ENCODE assay signal across 20 cellular contexts in the genomic region with DNA sequence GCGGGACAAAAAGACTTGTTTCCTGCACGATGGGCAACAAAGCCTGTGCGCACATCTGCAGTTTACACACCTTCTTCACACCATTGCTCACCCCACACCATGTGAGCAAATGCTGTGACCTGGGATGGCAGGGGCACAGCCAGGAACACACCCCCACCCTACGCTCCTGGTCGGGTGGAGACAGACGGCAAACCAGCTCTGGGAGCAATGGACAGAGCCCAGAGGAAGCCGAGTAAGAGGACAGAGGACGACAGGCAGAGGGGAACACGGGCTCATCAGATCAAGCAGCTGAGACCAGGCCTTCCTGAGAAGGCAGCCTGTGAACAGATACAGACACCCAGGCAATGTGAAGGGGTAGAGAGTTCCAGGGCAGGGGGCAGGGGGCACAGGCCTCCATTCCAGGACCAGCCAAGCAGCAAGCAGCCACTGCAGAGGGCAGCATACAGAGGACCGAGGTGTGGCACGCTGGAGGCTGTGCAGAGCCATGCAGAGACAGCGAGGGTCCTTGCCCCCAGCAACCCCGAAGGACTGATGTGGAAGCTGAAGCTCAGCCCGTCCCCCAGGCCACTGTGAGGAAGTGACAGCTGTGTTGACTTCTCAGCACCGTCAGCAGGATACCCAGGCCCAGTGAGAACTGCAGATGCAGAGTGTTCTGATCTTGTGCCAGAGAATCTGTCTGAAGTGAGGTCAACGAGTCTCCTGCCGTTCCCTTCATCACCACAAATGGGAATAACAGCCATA. TPM values are rescaled to one million over a fixed set of nuclear protein-coding genes. Genes with fewer than 3 reads are reported as not detected.
DNase-seq lines count a peak whose midpoint lies in the region; ATAC-seq and TF ChIP-seq lines count a peak whose summit lies in the region.
"Had no signal": no experiment of that assay in that cellular context is flagged by ENCODE, and none has a peak within 500 bp of the region (broad histone marks: within the 10 kb centered on the region; RNA-seq: fewer than 3 reads in every experiment).

No MANE protein-coding gene starts in this region.

- H3K9ac ChIP-seq in endodermal cell (ENCODE audit: extremely low read depth, low read length, poor library complexity, severe bottlenecking) = no peak overlapping the region

- no peaks in the 10 kb centered on the region for H3K27me3 Mint-ChIP-seq in endodermal cell (ENCODE audit: insufficient read depth)
- peaks cover 86% of the 10 kb centered on the region for H3K27me3 Mint-ChIP-seq in stimulated activated memory B cell treated with anti-CD40 and anti-IgM and Interleukin-4, amounts not matched to agents 10 μg/mL and 1 μg/mL and 100 μg/mL, for 72 hours
- peaks cover 21% of the 10 kb centered on the region for H3K27me3 Mint-ChIP-seq in activated CD8-positive, alpha-beta T cell treated with anti-CD3 and anti-CD28 coated beads, Interleukin-2, amount 10 ng/mL, durations not matched to agents 7 days and 5 days (ENCODE audit: low read depth)

- no peak for TF ChIP-seq CTCF in endodermal cell (conservative IDR thresholded peaks at IDR 0.05)

- no peaks in the 10 kb centered on the region for H3K36me3 Mint-ChIP-seq in endodermal cell (ENCODE audit: low read depth)
- H3K36me3 Mint-ChIP-seq in stimulated activated memory B cell treated with anti-CD40 and anti-IgM and Interleukin-4, amounts not matched to agents 10 μg/mL and 1 μg/mL and 100 μg/mL, for 72 hours = no peaks in the 10 kb centered on the region
- no peaks in the 10 kb centered on the region for H3K36me3 Mint-ChIP-seq in activated CD8-positive, alpha-beta T cell treated with anti-CD3 and anti-CD28 coated beads, Interleukin-2, amount 10 ng/mL, durations not matched to agents 7 days and 5 days (ENCODE audit: low read depth)
- H3K36me3 Mint-ChIP-seq: activated naive CD8-positive, alpha-beta T cell treated with anti-CD3 and anti-CD28 coated beads, Interleukin-2, amount 10 ng/mL, durations not matched to agents 7 days and 5 days; CD4-positive, CD25-positive, alpha-beta regulatory T cell had no signal

- no peak overlapping the region for H3K4me3 ChIP-seq in endodermal cell (ENCODE audit: low read length)
- H3K4me3 ChIP-seq: esophagus squamous epithelium, hepatocyte had no signal

- DNase-seq in DMS 273 (lab: John Stamatoyannopoulos, UW; ENCODE audit: unreplicated experiment) (peak; percentile 52), DMS 273 treated with DMSO at 0.1 percent for 48 hours (lab: John Stamatoyannopoulos, UW) (no peak), NCI-H510A (lab: John Stamatoyannopoulos, UW) (peak; percentile 18), endodermal cell (peak; percentile 64), HuH-7.5 (ENCODE audit: low spot score) (no peak), NCI-H526 treated with DMSO at 0.1 percent for 48 hours (lab: John Stamatoyannopoulos, UW) (no peak)
- DNase-seq in activated CD8-positive, alpha-beta T cell treated with anti-CD3 and anti-CD28 coated beads, Interleukin-2, amount 10 ng/mL, durations not matched to agents 7 days and 5 days = no peak
- DNase-seq: activated CD4-positive, alpha-beta T cell treated with anti-CD3 and anti-CD28 coated beads for 1 hour; activated naive CD8-positive, alpha-beta T cell treated with anti-CD3 and anti-CD28 coated beads, Interleukin-2, amount 10 ng/mL, durations not matched to agents 7 days and 5 days; cortex of kidney; esophagus squamous epithelium; GF-D8; HCEC 1CT; Kasumi-1; NCI-H226; T-helper 1 cell had no signal

- no peak overlapping the region for H3K4me3 Mint-ChIP-seq in endodermal cell
- no peak overlapping the region for H3K4me3 Mint-ChIP-seq in stimulated activated memory B cell treated with anti-CD40 and anti-IgM and Interleukin-4, amounts not matched to agents 10 μg/mL and 1 μg/mL and 100 μg/mL, for 72 hours
- no peak overlapping the region for H3K4me3 Mint-ChIP-seq in activated CD8-positive, alpha-beta T cell treated with anti-CD3 and anti-CD28 coated beads, Interleukin-2, amount 10 ng/mL, durations not matched to agents 7 days and 5 days
- H3K4me3 Mint-ChIP-seq: activated naive CD8-positive, alpha-beta T cell treated with anti-CD3 and anti-CD28 coated beads, Interleukin-2, amount 10 ng/mL, durations not matched to agents 7 days and 5 days had no signal

- WGBS in endodermal cell (ENCODE audit: insufficient coverage in 1 of 2, insufficient read length in 1 of 2), 2 experiments = 77 to 81% methylated on average over 10 to 17 of the region's 17 CpGs

- POLR2A ChIA-PET in activated CD8-positive, alpha-beta T cell treated with anti-CD3 and anti-CD28 coated beads, Interleukin-2, amount 10 ng/mL, durations not matched to agents 7 days and 5 days (lab: Charles Lee) = no interaction called here

- H3K4me1 ChIP-seq in endodermal cell (ENCODE audit: control insufficient read depth, insufficient read depth, low read length) = peaks cover 3% of the 10 kb centered on the region

- H3K27ac ChIP-seq in endodermal cell (ENCODE audit: low read depth, low read length) = peak overlapping the region; percentile 22
- H3K27ac ChIP-seq: 22Rv1 had no signal

- no peaks in the 10 kb centered on the region for H3K9me3 ChIP-seq in endodermal cell (ENCODE audit: control insufficient read depth, low read length)
- H3K9me3 ChIP-seq: esophagus squamous epithelium had no signal

- H3K36me3 ChIP-seq in endodermal cell (ENCODE audit: control insufficient read depth, insufficient read depth, low read length) = no peaks in the 10 kb centered on the region

- H3K27me3 ChIP-seq in endodermal cell (ENCODE audit: control insufficient read depth, insufficient read depth, low read length, poor library complexity, severe bottlenecking) = no peaks in the 10 kb centered on the region
- H3K27me3 ChIP-seq: esophagus squamous epithelium, hepatocyte had no signal

- H3K9me3 Mint-ChIP-seq in endodermal cell = no peaks in the 10 kb centered on the region
- no peaks in the 10 kb centered on the region for H3K9me3 Mint-ChIP-seq in stimulated activated memory B cell treated with anti-CD40 and anti-IgM and Interleukin-4, amounts not matched to agents 10 μg/mL and 1 μg/mL and 100 μg/mL, for 72 hours
- no peaks in the 10 kb centered on the region for H3K9me3 Mint-ChIP-seq in activated CD8-positive, alpha-beta T cell treated with anti-CD3 and anti-CD28 coated beads, Interleukin-2, amount 10 ng/mL, durations not matched to agents 7 days and 5 days (ENCODE audit: insufficient read depth)
- H3K9me3 Mint-ChIP-seq: activated naive CD8-positive, alpha-beta T cell treated with anti-CD3 and anti-CD28 coated beads, Interleukin-2, amount 10 ng/mL, durations not matched to agents 7 days and 5 days had no signal

- CTCF ChIA-PET in activated CD8-positive, alpha-beta T cell treated with anti-CD3 and anti-CD28 coated beads, Interleukin-2, amount 10 ng/mL, durations not matched to agents 7 days and 5 days (lab: Charles Lee) = interaction anchor here (1.3 kb wide), 1 partner anchor 56 kb away, joined by 3 read pairs; no protein-coding TSS in a partner anchor

- ATAC-seq in stimulated activated memory B cell treated with anti-CD40 and anti-IgM and Interleukin-4, amounts not matched to agents 10 μg/mL and 1 μg/mL and 100 μg/mL, for 72 hours = no peak
- ATAC-seq in activated CD8-positive, alpha-beta T cell treated with anti-CD3 and anti-CD28 coated beads, Interleukin-2, amount 10 ng/mL, durations not matched to agents 7 days and 5 days = no peak

- H3K27ac Mint-ChIP-seq in endodermal cell = no peak overlapping the region
- H3K27ac Mint-ChIP-seq in stimulated activated memory B cell treated with anti-CD40 and anti-IgM and Interleukin-4, amounts not matched to agents 10 μg/mL and 1 μg/mL and 100 μg/mL, for 72 hours = peak overlapping the region; percentile 34
- H3K27ac Mint-ChIP-seq in activated CD8-positive, alpha-beta T cell treated with anti-CD3 and anti-CD28 coated beads, Interleukin-2, amount 10 ng/mL, durations not matched to agents 7 days and 5 days = no peak overlapping the region
- H3K27ac Mint-ChIP-seq: activated naive CD8-positive, alpha-beta T cell treated with anti-CD3 and anti-CD28 coated beads, Interleukin-2, amount 10 ng/mL, durations not matched to agents 7 days and 5 days had no signal

- H3K4me1 Mint-ChIP-seq in endodermal cell = peaks cover 17% of the 10 kb centered on the region
- peaks cover 18% of the 10 kb centered on the region for H3K4me1 Mint-ChIP-seq in stimulated activated memory B cell treated with anti-CD40 and anti-IgM and Interleukin-4, amounts not matched to agents 10 μg/mL and 1 μg/mL and 100 μg/mL, for 72 hours
- H3K4me1 Mint-ChIP-seq in activated CD8-positive, alpha-beta T cell treated with anti-CD3 and anti-CD28 coated beads, Interleukin-2, amount 10 ng/mL, durations not matched to agents 7 days and 5 days (ENCODE audit: low read depth) = no peaks in the 10 kb centered on the region
- H3K4me1 Mint-ChIP-seq: activated naive CD8-positive, alpha-beta T cell treated with anti-CD3 and anti-CD28 coated beads, Interleukin-2, amount 10 ng/mL, durations not matched to agents 7 days and 5 days had no signal

RNA-seq across cellular contexts. Expression of a gene that starts 46.2 kb away (rescaled TPM):
- total RNA-seq in endodermal cell = 10 to 100 TPM; 15.4 to 17.3 TPM
- polyA plus RNA-seq in endodermal cell (2013, experiment 1 of 2) = 24.1 TPM
- 25.0 TPM for polyA plus RNA-seq in endodermal cell (2013, experiment 2 of 2)
- under 1 TPM in 1 of 2 experiments, not detected in 1; 0.18 TPM for total RNA-seq in activated CD8-positive, alpha-beta T cell treated with anti-CD3 and anti-CD28 coated beads, Interleukin-2, amount 10 ng/mL, durations not matched to agents 7 days and 5 days

Comparison
In these comparisons a context has a peak if more than half of its experiments do, and no peak if none do; other contexts are left out.
1. DNase-seq: peak in DMS 273 (single experiment), NCI-H510A (single experiment) and endodermal cell (single experiment); none in DMS 273 treated with DMSO at 0.1 percent for 48 hours (single experiment), HuH-7.5 (single experiment), NCI-H526 treated with DMSO at 0.1 percent for 48 hours (single experiment) and activated CD8-positive, alpha-beta T cell treated with anti-CD3 and anti-CD28 coated beads, Interleukin-2, amount 10 ng/mL, durations not matched to agents 7 days and 5 days (single experiment).
2. RNA of a gene that starts 46.2 kb away (total RNA-seq): 15.4 to 17.3 TPM in endodermal cell; 0.18 TPM in activated CD8-positive, alpha-beta T cell treated with anti-CD3 and anti-CD28 coated beads, Interleukin-2, amount 10 ng/mL, durations not matched to agents 7 days and 5 days; every median in the first group is over 10 times any median in the second.